Comparison of ENCODE assay signal across 9 cellular contexts in the genomic region with DNA sequence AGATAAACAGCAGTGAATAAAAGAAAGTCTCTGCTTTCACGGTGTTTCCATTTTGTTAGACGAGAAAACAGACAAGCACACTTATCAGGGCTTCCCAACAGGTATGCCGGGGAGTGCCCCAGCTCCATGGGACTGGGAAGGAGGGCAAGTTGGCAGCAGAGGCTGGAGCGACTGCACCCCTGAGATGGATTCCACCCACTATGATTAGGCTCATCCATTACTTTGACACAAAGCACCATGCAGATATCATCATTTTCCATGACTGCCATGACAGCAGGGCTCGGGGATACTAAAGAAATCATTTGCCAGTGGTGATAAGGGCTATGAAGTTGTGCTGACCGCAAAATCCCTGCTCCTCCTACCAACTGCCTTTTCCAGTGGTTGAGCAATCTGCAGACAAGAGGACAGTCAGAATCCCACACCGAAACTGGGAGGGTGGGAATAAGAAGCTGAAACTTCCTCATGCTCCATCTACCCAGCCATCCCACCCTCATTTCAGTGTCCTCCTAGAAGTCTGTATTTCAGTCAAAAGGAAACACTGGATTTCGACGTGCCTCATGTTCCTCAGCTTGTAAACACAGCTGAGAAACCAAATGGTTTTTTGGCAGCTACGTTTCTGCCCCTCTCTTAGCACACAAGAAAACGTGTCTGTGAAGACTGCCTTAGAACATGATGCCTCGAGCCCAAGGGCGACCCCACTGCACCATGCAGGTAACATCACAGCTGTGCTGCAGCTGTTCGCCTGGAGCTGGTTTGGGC. TPM values are rescaled to one million over a fixed set of nuclear protein-coding genes. Genes with fewer than 3 reads are reported as not detected.
DNase-seq lines count a peak whose midpoint lies in the region; ATAC-seq, FAIRE-seq and TF ChIP-seq lines count a peak whose summit lies in the region.
"Had no signal": no experiment of that assay in that cellular context is flagged by ENCODE, and none has a peak within 500 bp of the region (broad histone marks: within the 10 kb centered on the region; RNA-seq: fewer than 3 reads in every experiment).

No MANE protein-coding gene starts in this region.

- peaks cover 53 to 83% of the 10 kb centered on the region in 2 donors for H3K4me1 ChIP-seq in ascending aorta
- H3K4me1 ChIP-seq in smooth muscle cell (ENCODE audit: low read depth), result peaks cover 50% of the 10 kb centered on the region
- no peaks in the 10 kb centered on the region for H3K4me1 ChIP-seq in CD8-positive, alpha-beta T cell (ENCODE audit: insufficient read depth, low read length)

- WGBS in smooth muscle cell (ENCODE audit: low lambda C conversion rate), result 39% methylated on average over 14 of the region's 14 CpGs

- no peak for FAIRE-seq in HTR-8/SVneo (lab: Jason Lieb, UNC)

- peak overlapping the region; percentile 36 for H3K9ac ChIP-seq in smooth muscle cell (ENCODE audit: low read depth)

- H3K36me3 ChIP-seq in ascending aorta (no peaks in the 10 kb centered on the region), smooth muscle cell (ENCODE audit: low read depth) (no peaks in the 10 kb centered on the region)
- no peaks in the 10 kb centered on the region for H3K36me3 ChIP-seq in CD8-positive, alpha-beta T cell (ENCODE audit: insufficient read depth, low read length)

- TF ChIP-seq CTCF in GM12864 (IDR thresholded peaks at IDR 0.05; ENCODE audit: low read depth, low read length, missing control alignments), result no peak
- TF ChIP-seq CTCF in ascending aorta (IDR thresholded peaks at IDR 0.05), result no peak
- no peak for TF ChIP-seq CTCF in smooth muscle cell (IDR thresholded peaks at IDR 0.05; ENCODE audit: borderline replicate concordance, insufficient read depth, poor library complexity, severe bottlenecking)
- no peak for TF ChIP-seq CTCF in CD8-positive, alpha-beta T cell (IDR thresholded peaks at IDR 0.05)

- DNase-seq in GM12864 (ENCODE audit: low read depth) (no peak), ascending aorta (ENCODE audit: low spot score in 2 of 2) (no peak), iris pigment epithelial cell (ENCODE audit: low read depth) (peak; percentile 82), smooth muscle cell (lab: John Stamatoyannopoulos, UW; ENCODE audit: unreplicated experiment) (no peak), GOT3 (lab: John Stamatoyannopoulos, UW) (no peak), HTR-8/SVneo (ENCODE audit: insufficient read length, low spot score) (no peak)
- DNase-seq in CD8-positive, alpha-beta T cell, result no peak

- peak overlapping the region; percentile 83 to 91 for H3K27ac ChIP-seq in ascending aorta
- peak overlapping the region; percentile 97 for H3K27ac ChIP-seq in smooth muscle cell (ENCODE audit: low read depth)
- no peak overlapping the region for H3K27ac ChIP-seq in CD8-positive, alpha-beta T cell (ENCODE audit: low read depth, low read length)

- peaks cover 83% of the 10 kb centered on the region for H3K79me2 ChIP-seq in smooth muscle cell (ENCODE audit: low read depth)

- peaks cover 25% of the 10 kb centered on the region for H3F3A ChIP-seq in smooth muscle cell (ENCODE audit: low read depth)

- H3K4me3 ChIP-seq in GM12864 (ENCODE audit: low read depth, low read length), result peak overlapping the region; percentile 3; the same call in 1 of the 2 replicates
- H3K4me3 ChIP-seq in ascending aorta, result peak overlapping the region; percentile 14 to 49
- no peak overlapping the region for H3K4me3 ChIP-seq in smooth muscle cell
- no peak overlapping the region for H3K4me3 ChIP-seq in CD8-positive, alpha-beta T cell (ENCODE audit: low read depth, low read length)

- H3K27ac Mint-ChIP-seq in CD8-positive, alpha-beta T cell, result no peak overlapping the region
- H3K27ac Mint-ChIP-seq: T-helper 2 cell treated with Interferon-gamma antibody and Interleukin-4, amounts not matched to agents 5 μg/mL and 100 μg/mL, for 36 hours had no signal

- H3K9me3 ChIP-seq in ascending aorta (no peaks in the 10 kb centered on the region), smooth muscle cell (replicated peaks; ENCODE audit: low read depth) (no peaks in the 10 kb centered on the region)
- H3K9me3 ChIP-seq in CD8-positive, alpha-beta T cell (ENCODE audit: low read length), result no peaks in the 10 kb centered on the region

- peaks cover 82% of the 10 kb centered on the region for H4K20me1 ChIP-seq in smooth muscle cell (ENCODE audit: low read depth)

- CTCF ChIA-PET in CD8-positive, alpha-beta T cell (lab: Charles Lee), result interaction anchor here (1.0 kb wide), 2 partner anchors 22 to 33 kb away, joined by 3 to 4 read pairs; no protein-coding TSS in a partner anchor

- peaks cover 14% of the 10 kb centered on the region for H3K4me1 Mint-ChIP-seq in CD8-positive, alpha-beta T cell (ENCODE audit: low read depth)

- no peak overlapping the region for H3K4me3 Mint-ChIP-seq in CD8-positive, alpha-beta T cell
- H3K4me3 Mint-ChIP-seq: T-helper 2 cell treated with Interferon-gamma antibody and Interleukin-4, amounts not matched to agents 5 μg/mL and 100 μg/mL, for 36 hours had no signal

- no peaks in the 10 kb centered on the region for H3K27me3 Mint-ChIP-seq in CD8-positive, alpha-beta T cell (ENCODE audit: low read depth)

- H3K27me3 ChIP-seq in ascending aorta (no peaks in the 10 kb centered on the region), smooth muscle cell (ENCODE audit: low read depth) (no peaks in the 10 kb centered on the region)
- H3K27me3 ChIP-seq in CD8-positive, alpha-beta T cell (ENCODE audit: insufficient read depth, low read length), result no peaks in the 10 kb centered on the region

- peaks cover 11% of the 10 kb centered on the region for H3K9me3 Mint-ChIP-seq in CD8-positive, alpha-beta T cell

- POLR2A ChIA-PET in CD8-positive, alpha-beta T cell (lab: Charles Lee), result no interaction called here

- no peak overlapping the region for H2AFZ ChIP-seq in smooth muscle cell (ENCODE audit: low read depth)

- no peak for ATAC-seq in CD8-positive, alpha-beta T cell
- ATAC-seq in HG03045 (IDR thresholded peaks at IDR 0.05; ENCODE audit: unreplicated experiment), result no peak

- intact Hi-C loops in ascending aorta (cut with DNase I), result no loop called here
- intact Hi-C loops in CD8-positive, alpha-beta T cell (cut with DNase I, micrococcal nuclease), result no loop called here

- H3K4me2 ChIP-seq in smooth muscle cell, result peak overlapping the region; percentile 64

- H3K36me3 Mint-ChIP-seq in CD8-positive, alpha-beta T cell, result peaks cover 14% of the 10 kb centered on the region

RNA-seq across cellular contexts. Expression of gene CREB3L2, which starts 15.5 kb away (rescaled TPM):
- total RNA-seq in ascending aorta (38.5 TPM), smooth muscle cell (46.4 and 69.1 TPM in 2 replicates)
- polyA plus RNA-seq in smooth muscle cell, result 27.4 and 37.6 TPM in 2 replicates
- total RNA-seq in CD8-positive, alpha-beta T cell, result 10 to 100 TPM; 11.9 to 12.6 TPM

Comparison
In these comparisons a context has a peak if more than half of its experiments do, and no peak if none do; other contexts are left out.
1. H3K4me3 ChIP-seq: peak in GM12864 (single experiment) and ascending aorta (2 of 2); none in smooth muscle cell (single experiment) and CD8-positive, alpha-beta T cell (single experiment).